21 cellular contexts compared by ENCODE assay signal in genomic region chr6:125097186-125097585, GRCh38.
"Had no signal": no experiment of that assay in that cellular context is flagged by ENCODE, and none has a peak within 500 bp of the region (broad histone marks: within the 10 kb centered on the region; RNA-seq: fewer than 3 reads in every experiment).

No MANE protein-coding gene starts in this region.

- H2AFZ ChIP-seq: hepatocyte, parathyroid adenoma had no signal

- H3K9ac ChIP-seq: parathyroid adenoma had no signal

- H3K27me3 ChIP-seq: colonic mucosa, foreskin keratinocyte, right lobe of liver had no signal

- DNase-seq: cerebellar nuclear complex; colonic mucosa; dermis blood vessel endothelial cell; effector CD4-positive, alpha-beta T cell; endodermal cell; erythroblast; foreskin keratinocyte; mammary epithelial cell; natural killer cell; psoas muscle; retina; right lobe of liver; spleen; stimulated activated CD4-positive, alpha-beta T cell treated with anti-CD3 and anti-CD28 coated beads, Interleukin-15, amount 100 ng/mL, for 24 hours; stimulated activated CD4-positive, alpha-beta T cell treated with anti-CD3 and anti-CD28 coated beads, Interleukin-1b, Interleukin-23, amount 100 ng/mL, for 48 hours; stimulated activated CD4-positive, alpha-beta T cell treated with anti-CD3 and anti-CD28 coated beads, Interleukin-4, amount 100 ng/mL, for 24 hours; trophoblast cell had no signal

- H3K4me3 Mint-ChIP-seq: endodermal cell; stimulated activated memory B cell treated with anti-CD40 and anti-IgM and Interleukin-4, amounts not matched to agents 10 μg/mL and 1 μg/mL and 100 μg/mL, for 72 hours; stimulated activated naive CD8-positive, alpha-beta T cell treated with anti-CD3 and anti-CD28 coated beads, Interleukin-15, Interleukin-2, amounts not matched to agents 100 ng/mL and 50 ng/mL, for 24 hours had no signal

- H3K9me3 Mint-ChIP-seq: endodermal cell; natural killer cell; stimulated activated memory B cell treated with anti-CD40 and anti-IgM and Interleukin-4, amounts not matched to agents 10 μg/mL and 1 μg/mL and 100 μg/mL, for 72 hours; stimulated activated naive CD8-positive, alpha-beta T cell treated with anti-CD3 and anti-CD28 coated beads, Interleukin-15, Interleukin-2, amounts not matched to agents 100 ng/mL and 50 ng/mL, for 24 hours had no signal

- H3K27ac ChIP-seq: colonic mucosa, foreskin keratinocyte, hepatocyte, parathyroid adenoma, psoas muscle, right lobe of liver, spleen had no signal

- H3K27ac Mint-ChIP-seq: endodermal cell; natural killer cell; stimulated activated memory B cell treated with anti-CD40 and anti-IgM and Interleukin-4, amounts not matched to agents 10 μg/mL and 1 μg/mL and 100 μg/mL, for 72 hours; stimulated activated naive CD8-positive, alpha-beta T cell treated with anti-CD3 and anti-CD28 coated beads, Interleukin-15, Interleukin-2, amounts not matched to agents 100 ng/mL and 50 ng/mL, for 24 hours had no signal

- ATAC-seq: foreskin keratinocyte; natural killer cell; psoas muscle; right lobe of liver; stimulated activated memory B cell treated with anti-CD40 and anti-IgM and Interleukin-4, amounts not matched to agents 10 μg/mL and 1 μg/mL and 100 μg/mL, for 72 hours had no signal

- H3K36me3 Mint-ChIP-seq: natural killer cell; stimulated activated memory B cell treated with anti-CD40 and anti-IgM and Interleukin-4, amounts not matched to agents 10 μg/mL and 1 μg/mL and 100 μg/mL, for 72 hours had no signal

- H3K9me3 ChIP-seq: colonic mucosa, psoas muscle, right lobe of liver, spleen had no signal

- H3K4me1 ChIP-seq: colonic mucosa, parathyroid adenoma, psoas muscle, right lobe of liver had no signal

- H3K36me3 ChIP-seq: colonic mucosa, right lobe of liver, spleen had no signal

- H3K4me3 ChIP-seq: colonic mucosa, hepatocyte, psoas muscle, right lobe of liver, spleen had no signal

- H3K4me2 ChIP-seq: hepatocyte had no signal

- H3K79me2 ChIP-seq: hepatocyte, parathyroid adenoma had no signal
